34 cellular contexts compared by ENCODE assay signal in the genomic region with DNA sequence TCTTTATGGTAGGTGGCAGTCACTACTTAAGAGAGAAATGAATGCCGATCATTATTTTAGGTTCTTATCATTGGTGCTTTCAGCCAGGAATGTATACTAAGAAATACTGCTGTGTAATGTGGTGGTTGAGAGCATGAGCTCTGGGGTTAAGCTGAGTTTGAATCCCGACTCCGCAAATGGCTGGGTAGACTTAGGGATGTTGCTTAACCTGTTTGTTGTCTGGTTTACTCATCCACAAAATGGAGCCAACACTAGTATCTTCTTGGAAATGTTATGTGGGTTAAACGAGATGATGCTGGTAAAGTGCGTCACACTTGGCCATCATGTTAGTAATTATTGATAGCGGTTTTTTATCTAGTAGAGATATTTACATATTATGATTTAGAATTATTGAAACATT.
"Had no signal": no experiment of that assay in that cellular context is flagged by ENCODE, and none has a peak within 500 bp of the region (broad histone marks: within the 10 kb centered on the region; RNA-seq: fewer than 3 reads in every experiment).

No MANE protein-coding gene starts in this region.

- H3K27me3 ChIP-seq: MG63 had no signal

- DNase-seq: Karpas-422, Kasumi-1, MG63, MM.1S, MV-4-11, NCI-H1048, NCI-H1092, NCI-H1092 treated with DMSO at 0.1 percent for 48 hours, NCI-H1105, NCI-H1105 treated with DMSO at 0.1 percent for 48 hours, NCI-H1417, NCI-H1417 treated with DMSO at 0.1 percent for 48 hours, NCI-H1436, NCI-H1436 treated with DMSO at 0.1 percent for 48 hours, NCI-H146, NCI-H1694, NCI-H1694 treated with DMSO at 0.1 percent for 48 hours, NCI-H187, NCI-H187 treated with DMSO at 0.1 percent for 48 hours, NCI-H1930, NCI-H2029, NCI-H2029 treated with DMSO at 0.1 percent for 48 hours, NCI-H2081, NCI-H2081 treated with DMSO at 0.1 percent for 48 hours, NCI-H2107, NCI-H2171, NCI-H2171 treated with DMSO at 0.1 percent for 48 hours, NCI-H2227 treated with DMSO at 0.1 percent for 48 hours, NCI-H226, NCI-H345, NCI-H446, NCI-H446 treated with DMSO at 0.1 percent for 48 hours, NCI-H510A had no signal

- H3K9me3 ChIP-seq: MG63 had no signal

- H3K4me3 ChIP-seq: MG63 had no signal

- H3K4me2 ChIP-seq: KMS-11 had no signal

- H3K9ac ChIP-seq: KMS-11 had no signal

- H3K36me3 ChIP-seq: MG63 had no signal

- H3K27ac ChIP-seq: KMS-11 had no signal
